1 cellular context compared by ENCODE assay signal in genomic region chr5:80959768-80960442, GRCh38.
TF ChIP-seq lines count a peak whose summit lies in the region.

Gene RASGRF2, plus strand, starts transcription at chr5:80960363. Its CDS starts 376 bp downstream, at chr5:80960739.

TF ChIP-seq in HepG2, 621 proteins besides CTCF, POLR2A, EP300 and RAD21 (continued from another document and continues in another):
- TF ChIP-seq E2F1 (CRISPR knock-in tag; IDR thresholded peaks at IDR 0.05) = no peak
- TF ChIP-seq USF2 (IDR thresholded peaks at IDR 0.05; ENCODE audit: low read depth, low read length) = peak; percentile 72
- no peak for TF ChIP-seq USF2 (CRISPR knock-in tag; IDR thresholded peaks at IDR 0.05; ENCODE audit: borderline replicate concordance)
- no peak for TF ChIP-seq ZNF576 (CRISPR knock-in tag; IDR thresholded peaks at IDR 0.05)
- no peak for TF ChIP-seq ZKSCAN1 (IDR thresholded peaks at IDR 0.05; ENCODE audit: low read length)
- no peak for TF ChIP-seq MAFF (IDR thresholded peaks at IDR 0.05; ENCODE audit: low read depth, low read length)
- TF ChIP-seq ZNF704 (CRISPR knock-in tag; IDR thresholded peaks at IDR 0.05; ENCODE audit: borderline replicate concordance) = no peak
- peak; percentile 95 for TF ChIP-seq ZNF142 (CRISPR knock-in tag; IDR thresholded peaks at IDR 0.05)
- no peak for TF ChIP-seq ADNP (CRISPR knock-in tag; IDR thresholded peaks at IDR 0.05)
- TF ChIP-seq DZIP1 (CRISPR knock-in tag; IDR thresholded peaks at IDR 0.05) = no peak
- TF ChIP-seq SOX6 (IDR thresholded peaks at IDR 0.05) = no peak
- TF ChIP-seq SOX6 (CRISPR knock-in tag; IDR thresholded peaks at IDR 0.05) = 0 out of 2 replicates have a peak, but pooled peaks have one; percentile 20
- peak; percentile 51; the same call in 1 of the 2 replicates for TF ChIP-seq ZBTB2 (CRISPR knock-in tag; IDR thresholded peaks at IDR 0.05; ENCODE audit: low read depth)
- no peak for TF ChIP-seq ZNF280B (CRISPR knock-in tag; IDR thresholded peaks at IDR 0.05; ENCODE audit: borderline replicate concordance)
- peak; percentile 91 for TF ChIP-seq ZBTB38 (CRISPR knock-in tag; IDR thresholded peaks at IDR 0.05)
- peak; percentile 28; the same call in 1 of the 2 replicates for TF ChIP-seq TOPORS (CRISPR knock-in tag; IDR thresholded peaks at IDR 0.05)
- 0 out of 2 replicates have a peak, but pooled peaks have one; percentile 25 for TF ChIP-seq HINFP (CRISPR knock-in tag; IDR thresholded peaks at IDR 0.05; ENCODE audit: low read depth)
- TF ChIP-seq ZNF329 (CRISPR knock-in tag; IDR thresholded peaks at IDR 0.05; ENCODE audit: low read depth) = no peak
- TF ChIP-seq ZNF646 (CRISPR knock-in tag; IDR thresholded peaks at IDR 0.05) = peak; percentile 98
- TF ChIP-seq NR2C2 (CRISPR knock-in tag; IDR thresholded peaks at IDR 0.05; ENCODE audit: borderline replicate concordance) = peak; percentile 22; the same call in 1 of the 2 replicates
- no peak for TF ChIP-seq HMGXB4 (CRISPR knock-in tag; IDR thresholded peaks at IDR 0.05; ENCODE audit: borderline replicate concordance in 1 of 2, low read depth in 1 of 2)
